9 cellular contexts compared by ENCODE assay signal in genomic region chr7:30206466-30206865, GRCh38.
DNase-seq lines count a peak whose midpoint lies in the region; TF ChIP-seq lines count a peak whose summit lies in the region.
"Had no signal": no experiment of that assay in that cellular context is flagged by ENCODE, and none has a peak within 500 bp of the region (broad histone marks: within the 10 kb centered on the region; RNA-seq: fewer than 3 reads in every experiment).

No MANE protein-coding gene starts in this region.

- no peak overlapping the region for H3K27ac ChIP-seq in A673 (ENCODE audit: low read depth, low read length, poor library complexity, severe bottlenecking)

- intact Hi-C loops in A673 (cut with micrococcal nuclease; ENCODE audit: unreplicated experiment) = no loop called here

- CTCF ChIA-PET in A673 (lab: Charles Lee) = no interaction called here

- DNase-seq in A673 (ENCODE audit: low spot score) = peak; percentile 10
- peak; percentile 18 for DNase-seq in amniotic epithelial cell (ENCODE audit: low read depth)
- DNase-seq in islet precursor cell = peak; percentile 86
- no peak for DNase-seq in stimulated activated naive CD4-positive, alpha-beta T cell treated with Interleukin-2 at 50 U/mL for 16 hours (lab: John Stamatoyannopoulos, UW)
- DNase-seq in NCI-H1694 treated with DMSO at 0.1 percent for 48 hours (lab: John Stamatoyannopoulos, UW) = no peak
- DNase-seq in KG1 (lab: John Stamatoyannopoulos, UW) = no peak
- DNase-seq in NCI-H748 treated with DMSO at 0.1 percent for 48 hours (lab: John Stamatoyannopoulos, UW) = no peak
- DNase-seq: NCI-H1930 had no signal

- H3K4me3 ChIP-seq in A673 (ENCODE audit: low read depth, low read length, poor library complexity, severe bottlenecking) = no peak overlapping the region

- POLR2A ChIA-PET in A673 (lab: Charles Lee; ENCODE audit: low non-redundant PET) = no interaction called here

- BruUV-seq in A673 (replicated peaks; lab: Mats Ljungman, UMichigan) = no TSS peak

- TF ChIP-seq RAD21 in Ishikawa (IDR thresholded peaks at IDR 0.05; ENCODE audit: low read depth) = no peak

- TF ChIP-seq EP300 in Ishikawa (IDR thresholded peaks at IDR 0.05; ENCODE audit: borderline replicate concordance) = no peak

- no peak for TF ChIP-seq CTCF in A673 (conservative IDR thresholded peaks at IDR 0.05; ENCODE audit: low read depth, low read length)

- no peaks in the 10 kb centered on the region for H3K4me1 ChIP-seq in A673 (ENCODE audit: insufficient read depth, low read length, poor library complexity, severe bottlenecking)

- no peaks in the 10 kb centered on the region for H3K9me3 ChIP-seq in A673 (ENCODE audit: low read depth, low read length, poor library complexity, severe bottlenecking)

- H3K36me3 ChIP-seq in A673 (ENCODE audit: insufficient read depth, low read length, poor library complexity, severe bottlenecking) = no peaks in the 10 kb centered on the region

- no peaks in the 10 kb centered on the region for H3K27me3 ChIP-seq in A673 (replicated peaks; ENCODE audit: insufficient read depth, low read depth, low read length, poor library complexity)

TF ChIP-seq in Ishikawa, 13 proteins besides CTCF, POLR2A, EP300 and RAD21:
- TF ChIP-seq TAF1 (IDR thresholded peaks at IDR 0.05; ENCODE audit: low read depth) (no peak), YY1 (IDR thresholded peaks at IDR 0.05; ENCODE audit: low read depth) (no peak), NFIC (IDR thresholded peaks at IDR 0.05) (no peak), USF1 (IDR thresholded peaks at IDR 0.05) (no peak), EGR1 (IDR thresholded peaks at IDR 0.05) (no peak), MAX (IDR thresholded peaks at IDR 0.05) (peak; percentile 55; the same call in 1 of the 2 replicates), ZBTB7A (IDR thresholded peaks at IDR 0.05; ENCODE audit: low read depth) (no peak), TCF12 (IDR thresholded peaks at IDR 0.05; ENCODE audit: low read depth) (peak; percentile 25; the same call in 1 of the 2 replicates), CREB1 (IDR thresholded peaks at IDR 0.05; ENCODE audit: low read depth) (no peak), TEAD4 (IDR thresholded peaks at IDR 0.05) (peak; percentile 49; the same call in 1 of the 2 replicates)
TF ChIP-seq in Ishikawa: peak in this region for 3.

Comparison
In these comparisons a context has a peak if more than half of its experiments do, and no peak if none do; other contexts are left out.
1. DNase-seq: peak in A673 (single experiment), amniotic epithelial cell (single experiment) and islet precursor cell (single experiment); none in stimulated activated naive CD4-positive, alpha-beta T cell treated with Interleukin-2 at 50 U/mL for 16 hours (single experiment), NCI-H1694 treated with DMSO at 0.1 percent for 48 hours (single experiment), KG1 (single experiment) and NCI-H748 treated with DMSO at 0.1 percent for 48 hours (single experiment).